Comparison of ENCODE assay signal across 13 cellular contexts in the genomic region with DNA sequence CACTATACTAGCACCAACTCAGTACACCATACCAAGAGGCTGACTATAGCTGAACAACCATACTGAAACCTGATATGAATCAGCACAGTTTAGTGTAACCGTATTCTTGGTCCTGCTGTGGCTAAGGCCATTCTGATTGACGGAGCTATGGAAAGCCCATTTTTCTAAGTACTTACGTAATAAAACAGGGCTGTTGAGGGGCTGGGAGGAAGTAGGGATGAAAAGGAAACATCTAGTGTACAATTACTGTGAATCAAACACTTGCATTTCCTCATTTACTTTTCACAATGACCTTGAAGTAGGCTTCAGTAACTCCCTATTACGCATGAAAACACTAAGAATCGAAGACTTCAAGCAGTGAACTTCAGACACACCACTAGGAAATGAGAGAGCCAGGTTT.
DNase-seq lines count a peak whose midpoint lies in the region; ATAC-seq and TF ChIP-seq lines count a peak whose summit lies in the region.
"Had no signal": no experiment of that assay in that cellular context is flagged by ENCODE, and none has a peak within 500 bp of the region (broad histone marks: within the 10 kb centered on the region; RNA-seq: fewer than 3 reads in every experiment).

No MANE protein-coding gene starts in this region.

- ATAC-seq in GM19023 (IDR thresholded peaks at IDR 0.05; ENCODE audit: unreplicated experiment) (peak; percentile 75), HG02938 (IDR thresholded peaks at IDR 0.05; ENCODE audit: unreplicated experiment) (peak; percentile 95), GM19463 (IDR thresholded peaks at IDR 0.05; ENCODE audit: unreplicated experiment) (no peak)

- H3K4me2 ChIP-seq in PC-9, result no peak overlapping the region

- no peaks in the 10 kb centered on the region for H3K9me2 ChIP-seq in PC-9 (ENCODE audit: insufficient read depth)

- TF ChIP-seq CTCF in CD14-positive monocyte (IDR thresholded peaks at IDR 0.05) (no peak), PC-9 (conservative IDR thresholded peaks at IDR 0.05) (no peak)

- intact Hi-C loops in CD14-positive monocyte (cut with micrococcal nuclease) (no loop called here), PC-9 (cut with micrococcal nuclease; ENCODE audit: unreplicated experiment) (no loop called here)

- POLR2A ChIA-PET in PC-9 (lab: Charles Lee; ENCODE audit: unreplicated experiment), result no interaction called here

- H3K9me3 ChIP-seq in PC-9 (ENCODE audit: insufficient read depth, low read depth), result no peaks in the 10 kb centered on the region

- CTCF ChIA-PET in PC-9 (lab: Charles Lee), result no interaction called here

- DNase-seq in CD14-positive monocyte (ENCODE audit: low spot score) (no peak), NOMO-1 (lab: John Stamatoyannopoulos, UW; ENCODE audit: unreplicated experiment in 2 of 2) (peak; percentile 66 to 92), D341Med (ENCODE audit: low spot score) (no peak), RPMI8226 (no peak), PC-9 (no peak)
- DNase-seq: activated CD4-positive, alpha-beta T cell treated with anti-CD3 and anti-CD28 coated beads, Interleukin-2, amount 50 U/mL, for 48 hours; aorta; effector CD4-positive, alpha-beta T cell; glutamatergic neuron; mammary epithelial cell had no signal

- H3K4me1 Mint-ChIP-seq in CD14-positive monocyte, result peaks cover 13% of the 10 kb centered on the region

- H3K36me3 Mint-ChIP-seq in CD14-positive monocyte, result no peaks in the 10 kb centered on the region

- H3K36me3 ChIP-seq in PC-9 (ENCODE audit: low read depth), result no peaks in the 10 kb centered on the region

- H3K4me3 Mint-ChIP-seq in CD14-positive monocyte, result peak overlapping the region in 1 of 2 donors; percentile 11

- no peak overlapping the region for H2AFZ ChIP-seq in PC-9

- H3K27ac ChIP-seq in PC-9, result no peak overlapping the region

- no peaks in the 10 kb centered on the region for H4K20me1 ChIP-seq in PC-9 (ENCODE audit: insufficient read depth)

- H3K27me3 ChIP-seq in PC-9 (ENCODE audit: insufficient read depth, low read depth), result no peaks in the 10 kb centered on the region

- peaks cover 0 to 7% (median 2%) of the 10 kb centered on the region in 3 donors for H3K27me3 Mint-ChIP-seq in CD14-positive monocyte (ENCODE audit: low read depth in 3 of 3)

- no peaks in the 10 kb centered on the region for H3F3A ChIP-seq in PC-9 (ENCODE audit: insufficient read depth, low read depth)

- no peaks in the 10 kb centered on the region for H3K79me2 ChIP-seq in PC-9 (ENCODE audit: low read depth)

- peak overlapping the region in 5 of 7 donors; percentile 1 to 72 (median 44) for H3K27ac Mint-ChIP-seq in CD14-positive monocyte

- H3K4me1 ChIP-seq in PC-9 (replicated peaks; ENCODE audit: insufficient read depth), result no peaks in the 10 kb centered on the region

- no peak overlapping the region for H3K4me3 ChIP-seq in PC-9

- peaks cover 0 to 4% (median 0%) of the 10 kb centered on the region in 7 donors for H3K9me3 Mint-ChIP-seq in CD14-positive monocyte

- no TSS peak for BruUV-seq in PC-9 (replicated peaks; lab: Mats Ljungman, UMichigan)

Comparison
In these comparisons a context has a peak if more than half of its experiments do, and no peak if none do; other contexts are left out.
1. DNase-seq: peak in NOMO-1 (2 of 2); none in CD14-positive monocyte (single experiment), D341Med (single experiment), RPMI8226 (single experiment) and PC-9 (0 of 2).